Comparison of ENCODE assay signal across 12 cellular contexts in the genomic region with DNA sequence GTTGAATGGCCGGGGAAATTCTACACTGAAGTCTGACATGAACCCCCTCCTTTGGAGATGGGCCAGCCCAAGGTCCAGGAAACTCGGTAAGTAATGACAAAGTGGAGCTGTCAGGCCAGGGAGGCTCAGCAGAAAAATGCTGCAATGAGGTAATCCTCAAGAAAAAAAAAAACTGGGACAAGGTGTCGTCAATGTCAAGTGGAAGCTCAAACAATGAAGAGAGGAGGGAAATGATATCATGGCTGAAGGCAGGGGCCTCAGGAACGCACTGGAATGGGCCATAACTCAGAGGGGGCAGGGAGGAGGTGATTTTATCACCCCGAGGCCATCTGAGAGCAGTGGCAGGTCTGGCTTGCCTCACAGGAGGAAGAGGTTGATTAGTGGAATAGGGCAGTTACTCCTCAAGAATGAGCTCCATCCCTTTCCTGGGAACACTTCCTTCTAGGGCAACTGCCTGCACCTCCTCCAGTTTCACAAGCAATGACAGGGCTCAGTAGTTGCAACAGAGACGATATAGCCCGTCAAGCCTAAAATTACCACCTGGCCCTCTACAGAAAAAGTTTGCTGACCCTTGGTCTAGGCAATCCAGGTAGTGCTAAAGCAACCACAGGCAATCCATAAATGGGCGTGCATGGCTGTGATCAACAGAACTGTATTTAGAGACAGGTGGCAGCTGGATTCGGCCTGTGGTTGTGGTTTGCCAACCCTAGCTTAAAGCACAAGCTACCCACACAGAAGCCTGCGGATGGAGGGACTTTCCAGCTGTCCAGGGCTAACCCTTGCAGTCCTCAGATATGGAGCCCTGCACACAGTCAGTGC.
DNase-seq lines count a peak whose midpoint lies in the region; ATAC-seq, FAIRE-seq and TF ChIP-seq lines count a peak whose summit lies in the region.
"Had no signal": no experiment of that assay in that cellular context is flagged by ENCODE, and none has a peak within 500 bp of the region (broad histone marks: within the 10 kb centered on the region; RNA-seq: fewer than 3 reads in every experiment).

No MANE protein-coding gene starts in this region.

- H3K9ac ChIP-seq in astrocyte (ENCODE audit: low read length) = no peak overlapping the region

- no peak for ATAC-seq in Right ventricle myocardium superior (ENCODE audit: poor library complexity)
- peak; percentile 94 for ATAC-seq in left lobe of liver
- no peak for ATAC-seq in GM18517 (IDR thresholded peaks at IDR 0.05; ENCODE audit: unreplicated experiment)
- ATAC-seq: activated T-helper 17 cell treated with anti-CD3 and anti-CD28 coated beads, Interleukin-2, amount 50 U/mL, for 72 hours; GM23338 had no signal

- peaks cover 14% of the 10 kb centered on the region for H3K4me1 ChIP-seq in cardiac muscle cell (ENCODE audit: low read depth)
- no peaks in the 10 kb centered on the region for H3K4me1 ChIP-seq in astrocyte (ENCODE audit: insufficient read depth, low read length)
- peaks cover 0 to 5% of the 10 kb centered on the region in 2 donors for H3K4me1 ChIP-seq in uterus

- H3K27ac ChIP-seq in cardiac muscle cell = peak overlapping the region; percentile 72
- H3K27ac ChIP-seq in astrocyte (ENCODE audit: low read depth, low read length) = no peak overlapping the region
- peak overlapping the region; percentile 32 to 50 for H3K27ac ChIP-seq in uterus

- no peaks in the 10 kb centered on the region for H4K20me1 ChIP-seq in astrocyte (ENCODE audit: insufficient read depth, low read length)

- intact Hi-C loops in Right ventricle myocardium superior (cut with DNase I) = loop anchor here (5.0 kb wide), 1 partner anchor 37 kb away; no protein-coding TSS in a partner anchor
- intact Hi-C loops in uterus (cut with DNase I; ENCODE audit: low total_unique reads) = no loop called here

- H3K27me3 Mint-ChIP-seq in astrocyte (ENCODE audit: low read depth, unreplicated experiment) = peaks cover 10% of the 10 kb centered on the region

- H3K9me3 ChIP-seq in cardiac muscle cell (ENCODE audit: low read depth) (no peaks in the 10 kb centered on the region), astrocyte (ENCODE audit: insufficient read depth, low read depth, low read length) (no peaks in the 10 kb centered on the region), uterus (no peaks in the 10 kb centered on the region)

- no peaks in the 10 kb centered on the region for H3K36me3 ChIP-seq in cardiac muscle cell
- H3K36me3 ChIP-seq in astrocyte (ENCODE audit: insufficient read depth, low read length) = no peaks in the 10 kb centered on the region
- no peaks in the 10 kb centered on the region for H3K36me3 ChIP-seq in uterus

- TF ChIP-seq CTCF in cardiac muscle cell (IDR thresholded peaks at IDR 0.05; ENCODE audit: low read depth, low read length) (no peak), astrocyte (IDR thresholded peaks at IDR 0.05; ENCODE audit: insufficient read depth, low read depth, low read length) (no peak), uterus (IDR thresholded peaks at IDR 0.05) (no peak)

- H3K79me2 ChIP-seq in astrocyte (ENCODE audit: insufficient read depth, low read length) = no peaks in the 10 kb centered on the region

- DNase-seq in cardiac muscle cell (ENCODE audit: low read depth in 1 of 2, low spot score in 1 of 2) (peak in 1 of 2 donors; percentile 62), Right ventricle myocardium superior (no peak), astrocyte (ENCODE audit: low read depth) (peak; percentile 55), left lobe of liver (ENCODE audit: low spot score) (peak; percentile 89), uterus (peak in 1 of 2 donors; percentile 64), LoVo (ENCODE audit: low spot score) (no peak)
- DNase-seq in effector CD8-positive, alpha-beta T cell (lab: John Stamatoyannopoulos, UW) = no peak
- DNase-seq: SHP77 had no signal

- H3K4me3 ChIP-seq in cardiac muscle cell (no peak overlapping the region), astrocyte (ENCODE audit: insufficient read depth, low read depth, low read length) (no peak overlapping the region), uterus (no peak overlapping the region)
- H3K4me3 ChIP-seq: GM23338, lung had no signal

- H2AFZ ChIP-seq in astrocyte (ENCODE audit: low read depth, low read length) = no peak overlapping the region
- H2AFZ ChIP-seq: GM23338 had no signal

- no peak for FAIRE-seq in astrocyte (lab: Jason Lieb, UNC)

- H3K4me1 Mint-ChIP-seq in astrocyte (ENCODE audit: low read depth, unreplicated experiment) = peaks cover 15% of the 10 kb centered on the region
- H3K4me1 Mint-ChIP-seq: activated T-helper 17 cell treated with anti-CD3 and anti-CD28 coated beads, Interleukin-2, amount 50 U/mL, for 72 hours; GM23338 had no signal

- H3K36me3 Mint-ChIP-seq in astrocyte (ENCODE audit: low read depth, unreplicated experiment) = no peaks in the 10 kb centered on the region

- H3K27me3 ChIP-seq in cardiac muscle cell (no peaks in the 10 kb centered on the region), astrocyte (ENCODE audit: insufficient read depth, low read length) (peaks cover 14% of the 10 kb centered on the region), uterus (no peaks in the 10 kb centered on the region)

- H3K4me3 Mint-ChIP-seq in astrocyte (ENCODE audit: unreplicated experiment) = no peak overlapping the region
- H3K4me3 Mint-ChIP-seq: activated T-helper 17 cell treated with anti-CD3 and anti-CD28 coated beads, Interleukin-2, amount 50 U/mL, for 72 hours; GM23338 had no signal

- H3K9me3 Mint-ChIP-seq in astrocyte (ENCODE audit: unreplicated experiment) = peaks cover 4% of the 10 kb centered on the region
- H3K9me3 Mint-ChIP-seq: activated T-helper 17 cell treated with anti-CD3 and anti-CD28 coated beads, Interleukin-2, amount 50 U/mL, for 72 hours; GM23338 had no signal

- no peak for TF ChIP-seq POLR2A in uterus (IDR thresholded peaks at IDR 0.05)

- no peak overlapping the region for H3K4me2 ChIP-seq in astrocyte (ENCODE audit: low read length)
- H3K4me2 ChIP-seq: GM23338 had no signal

- no peak overlapping the region for H3K27ac Mint-ChIP-seq in astrocyte (ENCODE audit: unreplicated experiment)
- H3K27ac Mint-ChIP-seq: activated T-helper 17 cell treated with anti-CD3 and anti-CD28 coated beads, Interleukin-2, amount 50 U/mL, for 72 hours; GM23338 had no signal

Comparison
In these comparisons a context has a peak if more than half of its experiments do, and no peak if none do; other contexts are left out.
1. DNase-seq: peak in astrocyte (single experiment) and left lobe of liver (single experiment); none in Right ventricle myocardium superior (single experiment), effector CD8-positive, alpha-beta T cell (single experiment) and LoVo (single experiment).